ENCODE assay signal across 1 cellular context in the genomic region with DNA sequence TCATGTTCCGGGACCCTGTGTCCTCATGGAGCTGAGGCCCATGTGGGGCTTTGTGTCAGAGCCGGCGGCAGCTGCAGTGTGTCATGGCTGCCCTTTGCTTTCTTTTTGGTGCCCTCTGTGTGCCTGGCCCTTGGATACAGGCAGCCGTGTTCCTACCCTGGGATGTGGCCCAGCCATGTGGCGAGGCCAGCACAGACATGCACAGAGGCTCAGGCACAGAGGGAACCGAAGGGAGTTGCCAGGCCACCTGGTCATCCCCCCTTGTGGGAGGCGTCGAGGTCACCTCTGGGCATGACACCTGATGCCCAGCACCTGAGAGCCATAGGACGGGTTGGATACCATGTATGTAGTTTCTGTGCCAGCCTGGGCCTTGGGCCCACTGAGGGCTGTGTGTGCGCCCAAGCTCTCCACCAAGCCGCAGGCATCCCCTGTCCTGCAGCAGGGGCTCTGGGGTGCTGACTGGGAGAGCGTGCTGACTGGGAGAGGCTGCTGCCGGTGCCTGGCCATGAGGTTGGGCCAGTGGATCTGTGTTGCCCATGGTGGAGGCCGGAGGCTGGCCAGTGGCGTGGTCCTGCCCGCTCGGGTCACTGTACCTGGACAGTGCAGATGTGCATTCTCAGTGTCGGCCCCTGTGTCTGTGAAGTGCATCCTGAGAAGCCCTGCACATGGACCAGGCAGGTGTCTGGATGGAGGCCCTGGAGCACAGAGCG.
TF ChIP-seq lines count a peak whose summit lies in the region.

No MANE protein-coding gene starts in this region.

TF ChIP-seq in H1, 55 proteins besides CTCF, POLR2A, EP300 and RAD21:
- TF ChIP-seq GTF2F1 (IDR thresholded peaks at IDR 0.05; ENCODE audit: borderline replicate concordance, low read depth, low read length), result no peak
- no peak for TF ChIP-seq TEAD4 (IDR thresholded peaks at IDR 0.05; ENCODE audit: low read depth, low read length)
- TF ChIP-seq, protein P1, sequence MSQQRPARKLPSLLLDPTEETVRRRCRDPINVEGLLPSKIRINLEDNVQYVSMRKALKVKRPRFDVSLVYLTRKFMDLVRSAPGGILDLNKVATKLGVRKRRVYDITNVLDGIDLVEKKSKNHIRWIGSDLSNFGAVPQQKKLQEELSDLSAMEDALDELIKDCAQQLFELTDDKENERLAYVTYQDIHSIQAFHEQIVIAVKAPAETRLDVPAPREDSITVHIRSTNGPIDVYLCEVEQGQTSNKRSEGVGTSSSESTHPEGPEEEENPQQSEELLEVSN (IDR thresholded peaks at IDR 0.05), result no peak
